In the genomic region with DNA sequence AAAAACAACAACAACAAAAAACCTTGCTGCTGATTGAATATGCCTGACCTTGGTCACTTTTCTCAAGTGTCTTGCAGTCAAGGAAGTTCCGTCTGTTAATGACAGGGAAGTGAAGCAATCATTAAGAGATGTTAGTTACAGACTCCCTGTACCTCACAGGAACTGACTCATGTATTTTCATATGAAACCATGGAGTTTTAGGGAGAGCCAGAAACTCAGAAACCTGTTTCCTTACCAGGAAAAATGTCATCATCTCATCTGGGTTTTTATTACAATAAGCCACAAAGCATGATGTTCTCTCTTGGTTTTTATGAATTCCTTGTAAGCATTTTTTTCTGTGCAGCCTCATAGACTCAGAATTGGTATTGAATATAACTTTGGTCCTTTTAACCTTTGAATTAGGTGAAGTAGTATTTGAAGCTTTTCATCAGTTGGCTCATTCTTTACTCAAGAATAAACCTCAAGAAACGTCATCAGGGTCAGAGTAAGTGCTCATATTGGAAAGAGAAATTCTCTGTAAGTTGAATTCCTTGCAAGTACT, we compare ENCODE assay signal across 9 cellular contexts. TPM values are rescaled to one million over a fixed set of nuclear protein-coding genes. Genes with fewer than 3 reads are reported as not detected.
A peak's percentile ranks its signal among the peaks of the same experiment; 100 is the strongest.
DNase-seq lines count a peak whose midpoint lies in the region; ATAC-seq, FAIRE-seq and TF ChIP-seq lines count a peak whose summit lies in the region.
"Had no signal": no experiment of that assay in that cellular context is flagged by ENCODE, and none has a peak within 500 bp of the region (broad histone marks: within the 10 kb centered on the region; RNA-seq: fewer than 3 reads in every experiment).

No MANE protein-coding gene starts in this region.

- no peak for FAIRE-seq in frontal cortex (lab: Jason Lieb, UNC)

- peak overlapping the region; percentile 96 to 100 for H3K27ac ChIP-seq in ascending aorta

- H3K4me3 ChIP-seq in ascending aorta (no peak overlapping the region), kidney epithelial cell (ENCODE audit: low read depth, low read length) (no peak overlapping the region)

- H3K36me3 ChIP-seq in ascending aorta (no peaks in the 10 kb centered on the region), kidney epithelial cell (ENCODE audit: control insufficient read depth, insufficient read depth, low read length) (no peaks in the 10 kb centered on the region)

- H3K4me3 Mint-ChIP-seq in activated naive CD4-positive, alpha-beta T cell treated with anti-CD3 and anti-CD28 coated beads, Interleukin-2, amount 10 ng/mL, durations not matched to agents 7 days and 5 days, result no peak overlapping the region
- no peak overlapping the region for H3K4me3 Mint-ChIP-seq in naive thymus-derived CD8-positive, alpha-beta T cell
- H3K4me3 Mint-ChIP-seq: IgD-negative memory B cell had no signal

- no peaks in the 10 kb centered on the region for H3K9me3 ChIP-seq in ascending aorta

- ATAC-seq in naive thymus-derived CD8-positive, alpha-beta T cell, result no peak

- peaks cover 26 to 68% of the 10 kb centered on the region in 2 donors for H3K4me1 ChIP-seq in ascending aorta

- H3K36me3 Mint-ChIP-seq in activated naive CD4-positive, alpha-beta T cell treated with anti-CD3 and anti-CD28 coated beads, Interleukin-2, amount 10 ng/mL, durations not matched to agents 7 days and 5 days, result peaks cover 25% of the 10 kb centered on the region
- peaks cover 0 to 2% (median 2%) of the 10 kb centered on the region in 3 donors for H3K36me3 Mint-ChIP-seq in naive thymus-derived CD8-positive, alpha-beta T cell

- DNase-seq in activated naive CD4-positive, alpha-beta T cell treated with anti-CD3 and anti-CD28 coated beads, Interleukin-2, amount 10 ng/mL, durations not matched to agents 7 days and 5 days, result no peak
- DNase-seq in activated naive CD4-positive, alpha-beta T cell (lab: John Stamatoyannopoulos, UW), result no peak
- no peak for DNase-seq in ascending aorta (ENCODE audit: low spot score in 2 of 2)
- peak; percentile 84 for DNase-seq in kidney epithelial cell (ENCODE audit: low read depth)
- DNase-seq in naive thymus-derived CD8-positive, alpha-beta T cell, result no peak
- no peak for DNase-seq in COLO668 (lab: John Stamatoyannopoulos, UW; ENCODE audit: unreplicated experiment)
- DNase-seq in frontal cortex (ENCODE audit: low spot score in 2 of 2), result no peak
- no peak for DNase-seq in NCI-H1930 (lab: John Stamatoyannopoulos, UW)

- H3K27me3 ChIP-seq in ascending aorta (no peaks in the 10 kb centered on the region), kidney epithelial cell (ENCODE audit: control insufficient read depth, insufficient read depth, low read length) (no peaks in the 10 kb centered on the region)

- no peaks in the 10 kb centered on the region for H3K9me3 Mint-ChIP-seq in activated naive CD4-positive, alpha-beta T cell treated with anti-CD3 and anti-CD28 coated beads, Interleukin-2, amount 10 ng/mL, durations not matched to agents 7 days and 5 days
- H3K9me3 Mint-ChIP-seq in naive thymus-derived CD8-positive, alpha-beta T cell, result no peaks in the 10 kb centered on the region
- H3K9me3 Mint-ChIP-seq: IgD-negative memory B cell had no signal

- intact Hi-C loops in ascending aorta (cut with DNase I), result no loop called here

- peaks cover 51% of the 10 kb centered on the region for H3K4me1 Mint-ChIP-seq in activated naive CD4-positive, alpha-beta T cell treated with anti-CD3 and anti-CD28 coated beads, Interleukin-2, amount 10 ng/mL, durations not matched to agents 7 days and 5 days
- H3K4me1 Mint-ChIP-seq in naive thymus-derived CD8-positive, alpha-beta T cell, result peaks cover 4 to 13% (median 10%) of the 10 kb centered on the region in 4 donors

- POLR2A ChIA-PET in naive thymus-derived CD8-positive, alpha-beta T cell (lab: Charles Lee), result no interaction called here

- peak overlapping the region; percentile 80 for H3K27ac Mint-ChIP-seq in activated naive CD4-positive, alpha-beta T cell treated with anti-CD3 and anti-CD28 coated beads, Interleukin-2, amount 10 ng/mL, durations not matched to agents 7 days and 5 days
- peak overlapping the region in 1 of 10 donors; percentile 45 for H3K27ac Mint-ChIP-seq in naive thymus-derived CD8-positive, alpha-beta T cell

- CTCF ChIA-PET in activated naive CD4-positive, alpha-beta T cell treated with anti-CD3 and anti-CD28 coated beads, Interleukin-2, amount 10 ng/mL, durations not matched to agents 7 days and 5 days (lab: Charles Lee), result interaction anchor here (1.0 to 1.3 kb wide), 2 partner anchors 8 to 10 kb away, joined by 3 read pairs; partner anchors contain the start of genes DCUN1D3 and LYRM1

- no peak for TF ChIP-seq CTCF in ascending aorta (IDR thresholded peaks at IDR 0.05)
- TF ChIP-seq CTCF in kidney epithelial cell (IDR thresholded peaks at IDR 0.05; ENCODE audit: insufficient read depth, low read length, poor library complexity, severe bottlenecking), result no peak

- H3K27me3 Mint-ChIP-seq in activated naive CD4-positive, alpha-beta T cell treated with anti-CD3 and anti-CD28 coated beads, Interleukin-2, amount 10 ng/mL, durations not matched to agents 7 days and 5 days, result no peaks in the 10 kb centered on the region
- no peaks in the 10 kb centered on the region for H3K27me3 Mint-ChIP-seq in naive thymus-derived CD8-positive, alpha-beta T cell
- H3K27me3 Mint-ChIP-seq: IgD-negative memory B cell had no signal

RNA-seq across cellular contexts. Expression of gene LYRM1, which starts 10.3 kb away (rescaled TPM):
- total RNA-seq in ascending aorta (3.9 TPM), kidney epithelial cell (64.8 and 65.9 TPM in 2 replicates), frontal cortex (53.0 TPM)
- total RNA-seq in naive thymus-derived CD8-positive, alpha-beta T cell, result 10 to 100 TPM; 22.2 to 23.7 TPM
- polyA plus RNA-seq in naive thymus-derived CD8-positive, alpha-beta T cell, result 10 to 100 TPM; 34.8 to 43.6 (median 41.4) TPM

RNA-seq across cellular contexts. Expression of gene DCUN1D3, which starts 10.7 kb away (rescaled TPM):
- total RNA-seq in ascending aorta (9.8 TPM), kidney epithelial cell (12.9 and 14.8 TPM in 2 replicates), frontal cortex (18.8 TPM)
- 1 to 10 TPM; 4.2 to 6.2 TPM for total RNA-seq in naive thymus-derived CD8-positive, alpha-beta T cell
- polyA plus RNA-seq in naive thymus-derived CD8-positive, alpha-beta T cell, result 1 to 10 TPM in 2 of 3 donors, under 1 TPM in 1; 0.47 to 1.1 (median 1.1) TPM
